In genomic region chr20:62957136-62958117, GRCh38 we compare ENCODE assay signal across 24 cellular contexts. TPM values are rescaled to one million over a fixed set of nuclear protein-coding genes. Genes with fewer than 3 reads are reported as not detected.
DNase-seq lines count a peak whose midpoint lies in the region; ATAC-seq, FAIRE-seq and TF ChIP-seq lines count a peak whose summit lies in the region.
"Had no signal": no experiment of that assay in that cellular context is flagged by ENCODE, and none has a peak within 500 bp of the region (broad histone marks: within the 10 kb centered on the region; RNA-seq: fewer than 3 reads in every experiment).

No MANE protein-coding gene starts in this region.

- no peak for TF ChIP-seq POLR2A in heart left ventricle (IDR thresholded peaks at IDR 0.05)

- H3K79me1 ChIP-seq in mesenchymal stem cell (replicated peaks; ENCODE audit: low read length, poor library complexity, severe bottlenecking): peaks cover 2% of the 10 kb centered on the region

- no peak overlapping the region for H3K14ac ChIP-seq in mesenchymal stem cell (ENCODE audit: low read length in 2 of 2)

- H3K4ac ChIP-seq in mesenchymal stem cell (ENCODE audit: low read depth in 1 of 2, low read length in 2 of 2): no peak overlapping the region

- no peaks in the 10 kb centered on the region for H3K9me3 Mint-ChIP-seq in activated CD4-positive, alpha-beta memory T cell treated with anti-CD3 and anti-CD28 coated beads for 36 hours
- H3K9me3 Mint-ChIP-seq: HFFc6 had no signal

- 97% methylated on average over 36 of the region's 36 CpGs for WGBS in right cardiac atrium
- 94 to 96% (median 95%) methylated on average over 29 to 36 of the region's 36 CpGs for WGBS in heart left ventricle, 4 donors
- WGBS in mesenchymal stem cell: 94% methylated on average over 36 of the region's 36 CpGs

- no peak overlapping the region for H2BK12ac ChIP-seq in mesenchymal stem cell (ENCODE audit: low read length in 2 of 2)

- no peaks in the 10 kb centered on the region for H3K27me3 Mint-ChIP-seq in activated CD4-positive, alpha-beta memory T cell treated with anti-CD3 and anti-CD28 coated beads for 36 hours

- H3K18ac ChIP-seq in mesenchymal stem cell (ENCODE audit: low read depth in 1 of 2, low read length in 2 of 2): no peak overlapping the region

- POLR2A ChIA-PET in activated CD4-positive, alpha-beta memory T cell treated with anti-CD3 and anti-CD28 coated beads for 36 hours (lab: Charles Lee): no interaction called here

- ATAC-seq in right cardiac atrium (no peak), heart left ventricle (no peak), GM19463 (IDR thresholded peaks at IDR 0.05; ENCODE audit: unreplicated experiment) (no peak), GM18858 (IDR thresholded peaks at IDR 0.05; ENCODE audit: unreplicated experiment) (no peak)
- ATAC-seq: Panc1 had no signal

- CTCF ChIA-PET in activated CD4-positive, alpha-beta memory T cell treated with anti-CD3 and anti-CD28 coated beads for 36 hours (lab: Charles Lee): no interaction called here

- H3K4me2 ChIP-seq in mesenchymal stem cell (ENCODE audit: low read length, poor library complexity, severe bottlenecking): no peak overlapping the region

- H3K36me3 Mint-ChIP-seq in activated CD4-positive, alpha-beta memory T cell treated with anti-CD3 and anti-CD28 coated beads for 36 hours: no peaks in the 10 kb centered on the region

- H4K91ac ChIP-seq in mesenchymal stem cell (ENCODE audit: low read length): peak overlapping the region; percentile 40

- FAIRE-seq in HTR-8/SVneo (lab: Jason Lieb, UNC): peak; percentile 100

- H2AK5ac ChIP-seq in mesenchymal stem cell (ENCODE audit: low read length, severe bottlenecking): no peak overlapping the region

- H4K8ac ChIP-seq in mesenchymal stem cell (ENCODE audit: low read length): no peak overlapping the region

- no peak overlapping the region for H2BK15ac ChIP-seq in mesenchymal stem cell (ENCODE audit: low read depth, poor library complexity, severe bottlenecking)

- H3K9me3 ChIP-seq in right cardiac atrium (ENCODE audit: control insufficient read depth, low read length): no peaks in the 10 kb centered on the region
- H3K9me3 ChIP-seq in heart left ventricle: no peaks in the 10 kb centered on the region
- no peaks in the 10 kb centered on the region for H3K9me3 ChIP-seq in mesenchymal stem cell (ENCODE audit: control insufficient read depth, low read length)

- no peak overlapping the region for H3K27ac ChIP-seq in right cardiac atrium (ENCODE audit: low read length)
- no peak overlapping the region for H3K27ac ChIP-seq in heart left ventricle
- no peak overlapping the region for H3K27ac ChIP-seq in mesenchymal stem cell (ENCODE audit: low read length, poor library complexity, severe bottlenecking)
- H3K27ac ChIP-seq: HL-60 had no signal

- TF ChIP-seq CTCF in heart left ventricle (IDR thresholded peaks at IDR 0.05): no peak

- intact Hi-C loops in right cardiac atrium (cut with DNase I) (no loop called here), heart left ventricle (cut with DNase I) (no loop called here)
- intact Hi-C loops in activated CD4-positive, alpha-beta memory T cell treated with anti-CD3 and anti-CD28 coated beads for 36 hours (cut with micrococcal nuclease): no loop called here

- H3K4me3 Mint-ChIP-seq in activated CD4-positive, alpha-beta memory T cell treated with anti-CD3 and anti-CD28 coated beads for 36 hours: no peak overlapping the region
- H3K4me3 Mint-ChIP-seq: HFFc6 had no signal

- H2AFZ ChIP-seq in mesenchymal stem cell (ENCODE audit: low read depth, low read length): no peak overlapping the region

- H3K23ac ChIP-seq in mesenchymal stem cell (ENCODE audit: low read length in 2 of 2): no peak overlapping the region

- peaks cover 15% of the 10 kb centered on the region for H3K4me1 Mint-ChIP-seq in activated CD4-positive, alpha-beta memory T cell treated with anti-CD3 and anti-CD28 coated beads for 36 hours (ENCODE audit: low read depth)

- no peak overlapping the region for H3K4me3 ChIP-seq in right cardiac atrium (ENCODE audit: low read length)
- no peak overlapping the region for H3K4me3 ChIP-seq in heart left ventricle
- H3K4me3 ChIP-seq in mesenchymal stem cell (ENCODE audit: insufficient read depth in 1 of 2, low read depth in 1 of 2, low read length in 2 of 2): no peak overlapping the region

- H3K9ac ChIP-seq in mesenchymal stem cell (ENCODE audit: low read length): no peak overlapping the region

- no peaks in the 10 kb centered on the region for H3K27me3 ChIP-seq in right cardiac atrium (ENCODE audit: control insufficient read depth, insufficient read depth)
- no peaks in the 10 kb centered on the region for H3K27me3 ChIP-seq in heart left ventricle
- H3K27me3 ChIP-seq in mesenchymal stem cell (ENCODE audit: control insufficient read depth in 1 of 2, insufficient read depth in 1 of 2, low read length in 2 of 2): peaks cover 0 to 3% of the 10 kb centered on the region in 2 experiments

- H3K4me1 ChIP-seq in right cardiac atrium (ENCODE audit: control insufficient read depth, insufficient read depth, low read length) (peaks cover 9% of the 10 kb centered on the region), heart left ventricle (peaks cover 3 to 36% (median 22%) of the 10 kb centered on the region in 12 donors), mesenchymal stem cell (ENCODE audit: control insufficient read depth, insufficient read depth, low read depth, low read length) (peaks cover 22% of the 10 kb centered on the region)

- no peak overlapping the region for H2BK120ac ChIP-seq in mesenchymal stem cell (ENCODE audit: low read depth, low read length)

- H3K27ac Mint-ChIP-seq in activated CD4-positive, alpha-beta memory T cell treated with anti-CD3 and anti-CD28 coated beads for 36 hours: no peak overlapping the region
- H3K27ac Mint-ChIP-seq: HFFc6 had no signal

- no peak overlapping the region for H2BK5ac ChIP-seq in mesenchymal stem cell (ENCODE audit: low read depth, low read length, poor library complexity, severe bottlenecking)

- DNase-seq in right cardiac atrium (peak in 2 of 3 donors; percentile 16 to 47), heart left ventricle (no peak), HTR-8/SVneo (ENCODE audit: insufficient read length, low spot score) (no peak), mesenchymal stem cell (no peak)
- no peak for DNase-seq in activated CD4-positive, alpha-beta memory T cell treated with anti-CD3 and anti-CD28 coated beads for 36 hours
- DNase-seq: C1 segment of cervical spinal cord; EL; GF-D8; H7; HFFc6; MV-4-11; NCI-H1105 treated with DMSO at 0.1 percent for 48 hours; NCI-H2029 treated with DMSO at 0.1 percent for 48 hours; NCI-H2171; NCI-H345; NCI-H524; NCI-H774; NK-92 treated with Interleukin-12 subunit alpha and Interleukin-12 subunit beta, amount 100 ng/mL, for 24 hours had no signal

- H3K36me3 ChIP-seq in heart left ventricle (peaks cover 0 to 6% (median 0%) of the 10 kb centered on the region in 9 donors), mesenchymal stem cell (ENCODE audit: control insufficient read depth in 1 of 2, insufficient read depth in 2 of 2, low read depth in 1 of 2, low read length in 2 of 2) (peaks cover 4 to 13% of the 10 kb centered on the region in 2 experiments)

RNA-seq across cellular contexts. Expression of gene SLC17A9, which starts 4.9 kb away (rescaled TPM):
- total RNA-seq in right cardiac atrium (1 to 10 TPM; 1.5 to 4.8 (median 2.2) TPM), heart left ventricle (1 to 10 TPM in 3 of 9 donors, under 1 TPM in 6; 0.16 to 6.6 (median 0.67) TPM)
- polyA plus RNA-seq in right cardiac atrium (3.1 TPM), heart left ventricle (1 to 10 TPM; 1.7 to 2.6 TPM)
- 14.8 TPM for polyA plus RNA-seq in mesenchymal stem cell (2013, experiment 1 of 2)
- polyA plus RNA-seq in mesenchymal stem cell (2013, experiment 2 of 2): 13.7 TPM
- total RNA-seq in activated CD4-positive, alpha-beta memory T cell treated with anti-CD3 and anti-CD28 coated beads for 36 hours: 1 to 10 TPM; 9.5 to 9.7 TPM

RNA-seq across cellular contexts. Expression of gene GID8, which starts 19.5 kb away (rescaled TPM):
- 10 to 100 TPM; 19.0 to 22.1 (median 20.0) TPM for total RNA-seq in right cardiac atrium
- polyA plus RNA-seq in right cardiac atrium: 8.9 TPM
- total RNA-seq in heart left ventricle: 10 to 100 TPM; 14.7 to 22.2 (median 16.3) TPM
- 10 to 100 TPM in 1 of 2 donors, 1 to 10 TPM in 1; 6.2 to 15.8 TPM for polyA plus RNA-seq in heart left ventricle
- 18.0 TPM for polyA plus RNA-seq in mesenchymal stem cell (2013, experiment 1 of 2)
- 18.3 TPM for polyA plus RNA-seq in mesenchymal stem cell (2013, experiment 2 of 2)
- 10 to 100 TPM; 33.9 to 34.8 TPM for total RNA-seq in activated CD4-positive, alpha-beta memory T cell treated with anti-CD3 and anti-CD28 coated beads for 36 hours

RNA-seq across cellular contexts. Expression of gene DIDO1, which starts 31.1 kb away (rescaled TPM):
- 10 to 100 TPM; 38.1 to 42.5 (median 40.0) TPM for total RNA-seq in right cardiac atrium
- 23.3 TPM for polyA plus RNA-seq in right cardiac atrium
- 10 to 100 TPM; 27.5 to 46.2 (median 38.9) TPM for total RNA-seq in heart left ventricle
- 10 to 100 TPM; 16.5 to 20.1 TPM for polyA plus RNA-seq in heart left ventricle
- polyA plus RNA-seq in mesenchymal stem cell (2013, experiment 1 of 2): 19.5 TPM
- 18.9 TPM for polyA plus RNA-seq in mesenchymal stem cell (2013, experiment 2 of 2)
- 10 to 100 TPM; 46.6 to 48.4 TPM for total RNA-seq in activated CD4-positive, alpha-beta memory T cell treated with anti-CD3 and anti-CD28 coated beads for 36 hours

RNA-seq across cellular contexts. Expression of gene BHLHE23, which starts 49.3 kb away (rescaled TPM):
- total RNA-seq in right cardiac atrium (not detected), heart left ventricle (not detected)
- polyA plus RNA-seq in right cardiac atrium (not detected), heart left ventricle (not detected)
- not detected for polyA plus RNA-seq in mesenchymal stem cell (2013, experiment 1 of 2)
- polyA plus RNA-seq in mesenchymal stem cell (2013, experiment 2 of 2): not detected
- not detected for total RNA-seq in activated CD4-positive, alpha-beta memory T cell treated with anti-CD3 and anti-CD28 coated beads for 36 hours
- total RNA-seq: A673, HFFc6, HT-29 had no signal

Comparison
In these comparisons a context has a peak if more than half of its experiments do, and no peak if none do; other contexts are left out.
1. DNase-seq: peak in right cardiac atrium (2 of 3); none in heart left ventricle (0 of 5), HTR-8/SVneo (single experiment), mesenchymal stem cell (single experiment) and activated CD4-positive, alpha-beta memory T cell treated with anti-CD3 and anti-CD28 coated beads for 36 hours (single experiment).